Comparison of ENCODE assay signal across 10 cellular contexts in the genomic region with DNA sequence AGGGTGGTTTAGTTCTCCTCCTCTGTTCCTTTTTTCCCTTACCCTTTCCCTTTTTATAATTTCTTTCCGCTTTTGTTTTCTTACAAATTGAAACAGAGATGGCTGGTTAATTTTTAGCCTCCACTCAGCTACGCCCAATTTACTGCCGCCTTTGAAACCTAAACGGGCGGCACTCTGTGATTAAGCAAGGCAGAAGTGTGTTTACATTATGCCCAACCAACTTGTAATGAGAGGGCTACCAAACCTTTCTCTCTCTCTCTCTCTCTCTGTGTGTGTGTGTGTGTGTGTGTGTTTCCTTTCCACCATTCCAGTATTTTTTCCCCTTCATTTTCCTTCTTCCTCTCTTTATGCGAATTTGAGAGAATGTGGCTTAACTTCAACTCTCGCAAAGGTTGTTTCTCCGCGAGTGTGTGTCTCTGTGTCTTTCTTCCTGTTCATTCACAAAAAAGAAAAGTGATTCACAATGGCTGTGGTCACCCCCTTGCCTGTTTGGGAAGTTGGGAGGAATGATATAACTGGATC. TPM values are rescaled to one million over a fixed set of nuclear protein-coding genes. Genes with fewer than 3 reads are reported as not detected.
DNase-seq lines count a peak whose midpoint lies in the region; ATAC-seq, FAIRE-seq and TF ChIP-seq lines count a peak whose summit lies in the region.
"Had no signal": no experiment of that assay in that cellular context is flagged by ENCODE, and none has a peak within 500 bp of the region (broad histone marks: within the 10 kb centered on the region; RNA-seq: fewer than 3 reads in every experiment).

No MANE protein-coding gene starts in this region.

- H2AFZ ChIP-seq in H1 (ENCODE audit: low read length), result no peak overlapping the region

- peaks cover 2% of the 10 kb centered on the region; the same call in 1 of the 2 replicates for H3K23me2 ChIP-seq in H1 (ENCODE audit: low read depth, low read length)

- FAIRE-seq in H1 (lab: Jason Lieb, UNC) (no peak), pancreas (lab: Jason Lieb, UNC) (peak; percentile 70)

- H3K18ac ChIP-seq in H1 (ENCODE audit: extremely low read depth, low read length), result no peak overlapping the region

- peak; percentile 80 to 86 (median 83) for ATAC-seq in pancreas
- ATAC-seq: natural killer cell had no signal

- H3K4me3 ChIP-seq in H1 (ENCODE audit: extremely low read depth in 1 of 4, insufficient read depth in 2 of 4, low read depth in 3 of 4, low read length in 4 of 4) (no peak overlapping the region), pancreas (peak overlapping the region in 2 of 4 donors; percentile 15 to 35), adrenal gland (no peak overlapping the region)

- H3K27me3 ChIP-seq in H1 (replicated peaks in 1 of 4; ENCODE audit: control insufficient read depth in 3 of 4, extremely low read depth in 1 of 4, insufficient read depth in 3 of 4, low read length in 3 of 4) (peaks cover 75 to 100% (median 95%) of the 10 kb centered on the region in 4 experiments), pancreas (no peaks in the 10 kb centered on the region), adrenal gland (no peaks in the 10 kb centered on the region)

- H3K56ac ChIP-seq in H1 (replicated peaks; ENCODE audit: insufficient read length, low read depth, low read length), result no peak overlapping the region

- no peak overlapping the region for H2BK120ac ChIP-seq in H1 (replicated peaks; ENCODE audit: low read depth, low read length)

- 0 out of 2 replicates have a peak overlapping the region, but pooled peaks have one; percentile 39 for H2BK12ac ChIP-seq in H1 (ENCODE audit: low read depth, low read length)

- H4K8ac ChIP-seq in H1 (ENCODE audit: extremely low read depth, insufficient read depth, low read length), result no peak overlapping the region

- no peak for TF ChIP-seq RAD21 in H1 (IDR thresholded peaks at IDR 0.05 in 1 of 2, conservative IDR thresholded peaks at IDR 0.05 in 1 of 2; ENCODE audit: low read depth in 2 of 2, low read length in 2 of 2)

- TF ChIP-seq POLR2A in H1 (IDR thresholded peaks at IDR 0.05; ENCODE audit: control extremely low read depth in 1 of 2, low read depth in 2 of 2, low read length in 2 of 2), result no peak
- TF ChIP-seq POLR2A in adrenal gland (IDR thresholded peaks at IDR 0.05), result no peak

- no peak overlapping the region for H4K91ac ChIP-seq in H1 (replicated peaks; ENCODE audit: insufficient read length, low read length)

- POLR2A ChIA-PET in H1 (lab: Charles Lee; ENCODE audit: partially characterized antibody), result interaction anchor here (2.3 to 3.2 kb wide), 3 partner anchors 9 to 33 kb away, joined by 5 to 17 read pairs (median 14); no protein-coding TSS in a partner anchor

- H3K4me1 ChIP-seq in H1 (replicated peaks in 1 of 4; ENCODE audit: control insufficient read depth in 3 of 4, insufficient read depth in 4 of 4, low read length in 3 of 4), result peaks cover 0 to 19% (median 12%) of the 10 kb centered on the region in 4 experiments; a peak in 6 of 7 replicates
- peaks cover 11 to 30% (median 15%) of the 10 kb centered on the region in 3 donors for H3K4me1 ChIP-seq in pancreas
- peaks cover 13 to 36% of the 10 kb centered on the region in 2 donors for H3K4me1 ChIP-seq in adrenal gland (replicated peaks in 1 of 2)

- intact Hi-C loops in pancreas (cut with DNase I), result no loop called here
- intact Hi-C loops in adrenal gland (cut with DNase I), result no loop called here

- H3K4me2 ChIP-seq in H1 (ENCODE audit: insufficient read depth in 1 of 2, low read depth in 2 of 2, low read length in 2 of 2), result no peak overlapping the region; a peak in 1 of 4 replicates

- no peaks in the 10 kb centered on the region for H3K79me1 ChIP-seq in H1 (ENCODE audit: low read depth, low read length)

- 35% methylated on average over 9 of the region's 9 CpGs; no CpG with 5 or more reads in 1 of the 2 experiments for WGBS in H1 (ENCODE audit: extremely low coverage in 1 of 2, insufficient coverage in 1 of 2, insufficient read length in 1 of 2, insufficient replicate concordance in 2 of 2, low coverage in 1 of 2, low lambda C conversion rate in 2 of 2, missing lambda C conversion rate in 1 of 2), 2 experiments
- WGBS in pancreas, 2 donors, result 7 to 11% methylated on average over 9 of the region's 9 CpGs
- 78 to 89% (median 81%) methylated on average over 9 of the region's 9 CpGs for WGBS in adrenal gland, 4 donors

- TF ChIP-seq CTCF in H1 (IDR thresholded peaks at IDR 0.05; ENCODE audit: control extremely low read depth in 1 of 3, insufficient read depth in 1 of 3, low read depth in 1 of 3, low read length in 3 of 3), result no peak
- no peak for TF ChIP-seq CTCF in pancreas (IDR thresholded peaks at IDR 0.05)
- TF ChIP-seq CTCF in adrenal gland (IDR thresholded peaks at IDR 0.05), result no peak

- no peak overlapping the region for H2BK20ac ChIP-seq in H1 (ENCODE audit: low read length)

- H3K14ac ChIP-seq in H1 (ENCODE audit: insufficient read length), result no peak overlapping the region

- CTCF ChIA-PET in H1 (lab: Charles Lee; ENCODE audit: partially characterized antibody), result interaction anchor here (0.7 to 15.0 kb wide), 8 partner anchors 10 to 85 kb away, joined by 3 to 760 read pairs (median 42); no protein-coding TSS in a partner anchor

- H3K27ac ChIP-seq in H1 (ENCODE audit: low read depth, low read length), result no peak overlapping the region
- peak overlapping the region; percentile 4 to 83 (median 54) for H3K27ac ChIP-seq in pancreas
- no peak overlapping the region for H3K27ac ChIP-seq in adrenal gland

- H3K79me2 ChIP-seq in H1 (ENCODE audit: control insufficient read depth in 1 of 2, insufficient read depth in 2 of 2, low read length in 2 of 2), result no peaks in the 10 kb centered on the region

- no peak overlapping the region for H3K9ac ChIP-seq in H1 (replicated peaks in 1 of 4; ENCODE audit: extremely low read depth in 1 of 4, low read depth in 3 of 4, low read length in 3 of 4)

- no peak overlapping the region for H3K4ac ChIP-seq in H1 (replicated peaks; ENCODE audit: insufficient read length, low read depth, low read length)

- TF ChIP-seq EP300 in H1 (IDR thresholded peaks at IDR 0.05; ENCODE audit: borderline replicate concordance in 1 of 2, low read depth in 2 of 2, low read length in 2 of 2), result no peak

- DNase-seq in DMS153 (lab: John Stamatoyannopoulos, UW) (peak; percentile 62), NCI-H510A treated with DMSO at 0.1 percent for 48 hours (lab: John Stamatoyannopoulos, UW) (peak; percentile 78), H1 (ENCODE audit: low read depth in 1 of 2, low spot score in 2 of 2) (no peak), pancreas (peak in 3 of 6 donors; percentile 66 to 73 (median 66)), T-helper 1 cell (no peak), adrenal gland (no peak), GM19240 (ENCODE audit: insufficient read length, low spot score) (no peak)
- no peak for DNase-seq in stimulated activated naive CD4-positive, alpha-beta T cell treated with Interleukin-2 at 50 U/mL for 16 hours (lab: John Stamatoyannopoulos, UW)
- DNase-seq: activated CD8-positive, alpha-beta memory T cell treated with anti-CD3 and anti-CD28 coated beads, Interleukin-2, amount 50 U/mL, for 48 hours; natural killer cell had no signal

- H4K20me1 ChIP-seq in H1 (replicated peaks in 1 of 2; ENCODE audit: control insufficient read depth in 1 of 2, insufficient read depth in 2 of 2, low read length in 2 of 2), result peaks cover 3 to 18% of the 10 kb centered on the region in 2 experiments

- no peak overlapping the region for H2BK5ac ChIP-seq in H1 (ENCODE audit: low read depth, low read length)

- H4K5ac ChIP-seq in H1 (ENCODE audit: insufficient read length, low read depth, low read length), result no peak overlapping the region

- H3K9me3 ChIP-seq in H1 (ENCODE audit: insufficient read depth in 2 of 2, low read depth in 1 of 2, low read length in 1 of 2) (no peaks in the 10 kb centered on the region), pancreas (no peaks in the 10 kb centered on the region), adrenal gland (replicated peaks in 1 of 3) (no peaks in the 10 kb centered on the region)

- H3K36me3 ChIP-seq in H1 (ENCODE audit: control insufficient read depth in 2 of 4, insufficient read depth in 4 of 4, low read length in 3 of 4) (peaks cover 0 to 2% (median 0%) of the 10 kb centered on the region in 4 experiments; a peak in 1 of 8 replicates), pancreas (no peaks in the 10 kb centered on the region), adrenal gland (replicated peaks in 1 of 2) (no peaks in the 10 kb centered on the region)

- no peak overlapping the region for H3K23ac ChIP-seq in H1 (ENCODE audit: insufficient read length)

- no peak overlapping the region for H2BK15ac ChIP-seq in H1 (ENCODE audit: low read length)

- H2AK5ac ChIP-seq in H1 (ENCODE audit: low read depth, low read length), result no peak overlapping the region

TF ChIP-seq in H1, 55 proteins besides CTCF, POLR2A, EP300 and RAD21 (continues in another document):
- no peak for TF ChIP-seq CHD2 (IDR thresholded peaks at IDR 0.05; ENCODE audit: low read length)

RNA-seq across cellular contexts. Expression of gene NFIX, which starts 31.3 kb away (rescaled TPM):
- total RNA-seq in H1 (2021; fragmentation: NEBNext Ultra II Directional; extraction: Animal tissue kit (Norgen Biotek cat#: 25700)), result 0.20 and 0.27 TPM in 2 replicates
- polyA plus RNA-seq in H1 (2011; rRNA removed) (0.03 and 0.08 TPM in 2 replicates), pancreas (10 to 100 TPM in 1 of 2 donors, 1 to 10 TPM in 1; 8.3 to 16.6 TPM), adrenal gland (10 to 100 TPM in 1 of 3 donors, 1 to 10 TPM in 2; 4.9 to 18.0 (median 9.4) TPM)
- polyA plus RNA-seq in H1 (2011; cell fraction: cytosol; rRNA removed), result 0.05 TPM
- polyA plus RNA-seq in H1 (2011; cell fraction: nucleus; rRNA removed), result 0.14 TPM
- 0.09 to 0.22 TPM (median 0.12 TPM) in 3 of 4 replicates, not detected in the other for polyA plus RNA-seq in H1 (2012, experiment 1 of 2)
- polyA plus RNA-seq in H1 (2012, experiment 2 of 2), result 0.07 TPM
- 0.26 TPM for polyA plus RNA-seq in H1 (2013, experiment 1 of 2)
- 0.18 TPM for polyA plus RNA-seq in H1 (2013, experiment 2 of 2)
- polyA minus RNA-seq in H1 (2011; rRNA and poly(A)+ RNA removed), result 0.02 and 0.13 TPM in 2 replicates
- not detected for polyA minus RNA-seq in H1 (2011; cell fraction: cytosol; rRNA and poly(A)+ RNA removed)
- 0.40 TPM for polyA minus RNA-seq in H1 (2011; cell fraction: nucleus; rRNA and poly(A)+ RNA removed)
- total RNA-seq in pancreas (10 to 100 TPM; 30.9 to 45.1 (median 36.0) TPM), adrenal gland (10 to 100 TPM; 25.6 to 72.8 (median 36.5) TPM)

RNA-seq across cellular contexts. Expression of gene DAND5, which starts 57.2 kb away (rescaled TPM):
- total RNA-seq in H1 (2021; fragmentation: NEBNext Ultra II Directional; extraction: Animal tissue kit (Norgen Biotek cat#: 25700)), result 0.17 and 0.25 TPM in 2 replicates
- polyA plus RNA-seq in H1 (2011; rRNA removed) (0.13 and 0.14 TPM in 2 replicates), pancreas (under 1 TPM in 1 of 2 donors, not detected in 1; 0.16 TPM), adrenal gland (under 1 TPM; 0.27 to 0.34 (median 0.32) TPM)
- 0.23 TPM for polyA plus RNA-seq in H1 (2011; cell fraction: cytosol; rRNA removed)
- 0.29 TPM for polyA plus RNA-seq in H1 (2011; cell fraction: nucleus; rRNA removed)
- polyA plus RNA-seq in H1 (2012, experiment 1 of 2), result 0.25 to 0.41 TPM (median 0.35 TPM) in 4 replicates
- not detected for polyA plus RNA-seq in H1 (2012, experiment 2 of 2)
- polyA plus RNA-seq in H1 (2013, experiment 1 of 2), result 0.20 TPM
- 0.18 TPM for polyA plus RNA-seq in H1 (2013, experiment 2 of 2)
- polyA minus RNA-seq in H1 (2011; rRNA and poly(A)+ RNA removed), result 0.32 TPM in 2 replicates
- polyA minus RNA-seq in H1 (2011; cell fraction: cytosol; rRNA and poly(A)+ RNA removed), result not detected
- not detected for polyA minus RNA-seq in H1 (2011; cell fraction: nucleus; rRNA and poly(A)+ RNA removed)
- total RNA-seq in pancreas (under 1 TPM in 3 of 6 donors, not detected in 3; 0.12 to 0.23 (median 0.12) TPM), adrenal gland (1 to 10 TPM in 5 of 8 donors, under 1 TPM in 3; 0.35 to 2.3 (median 1.3) TPM)
- total RNA-seq: natural killer cell had no signal

Comparison
In these comparisons a context has a peak if more than half of its experiments do, and no peak if none do; other contexts are left out.
1. DNase-seq: peak in DMS153 (single experiment) and NCI-H510A treated with DMSO at 0.1 percent for 48 hours (single experiment); none in H1 (0 of 2), T-helper 1 cell (0 of 5), stimulated activated naive CD4-positive, alpha-beta T cell treated with Interleukin-2 at 50 U/mL for 16 hours (single experiment), adrenal gland (0 of 7) and GM19240 (single experiment).
2. H3K27ac ChIP-seq: peak in pancreas (4 of 4); none in H1 (single experiment) and adrenal gland (0 of 5).
3. RNA of gene NFIX, which starts 31.3 kb away (total RNA-seq): 25.6 to 72.8 TPM in adrenal gland and 30.9 to 45.1 TPM in pancreas; 0.20 to 0.27 TPM in H1; every median in the first group is over 10 times any median in the second.